ENCODE assay signal across 17 cellular contexts in the genomic region with DNA sequence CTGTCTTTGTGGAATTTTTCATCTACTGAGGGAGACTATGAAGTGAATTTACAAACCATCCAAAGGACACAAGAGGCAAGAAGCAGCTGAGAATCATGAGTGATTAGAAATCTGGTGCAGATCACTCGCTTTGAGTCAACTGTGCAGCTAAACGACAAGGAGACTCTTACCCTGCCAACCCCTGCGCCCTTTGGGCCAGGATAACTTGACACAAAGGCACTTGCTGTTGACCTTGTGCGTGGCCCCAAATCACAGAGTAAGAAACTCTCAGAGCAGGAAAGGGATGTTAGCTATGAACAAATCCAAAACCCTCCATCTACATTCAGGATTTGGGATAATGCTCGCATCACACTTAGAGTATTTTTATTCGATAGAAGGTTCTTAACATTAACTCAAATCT. TPM values are rescaled to one million over a fixed set of nuclear protein-coding genes. Genes with fewer than 3 reads are reported as not detected.
A peak's percentile ranks its signal among the peaks of the same experiment; 100 is the strongest.
DNase-seq lines count a peak whose midpoint lies in the region; ATAC-seq and TF ChIP-seq lines count a peak whose summit lies in the region.
"Had no signal": no experiment of that assay in that cellular context is flagged by ENCODE, and none has a peak within 500 bp of the region (broad histone marks: within the 10 kb centered on the region; RNA-seq: fewer than 3 reads in every experiment).

No MANE protein-coding gene starts in this region.

- no peak overlapping the region for H3K9ac ChIP-seq in OCI-LY3 (ENCODE audit: low read length)
- H3K9ac ChIP-seq in endodermal cell (ENCODE audit: extremely low read depth, low read length, poor library complexity, severe bottlenecking) = no peak overlapping the region

- ATAC-seq in HG03565 (IDR thresholded peaks at IDR 0.05; ENCODE audit: unreplicated experiment) = no peak
- ATAC-seq: activated naive CD4-positive, alpha-beta T cell treated with anti-CD3 and anti-CD28 coated beads, Interleukin-2, amount 50 U/mL, for 72 hours; natural killer cell treated with Interleukin-12 subunit alpha and Interleukin-12 subunit beta and Interleukin-15 and Interleukin-18, amount 100 ng/mL, for 72 hours had no signal

- H3K36me3 ChIP-seq in OCI-LY3 (replicated peaks; ENCODE audit: low read depth, low read length) (no peaks in the 10 kb centered on the region), endodermal cell (ENCODE audit: control insufficient read depth, insufficient read depth, low read length) (no peaks in the 10 kb centered on the region), osteoblast (ENCODE audit: insufficient read depth, low read length) (no peaks in the 10 kb centered on the region), tibial nerve (no peaks in the 10 kb centered on the region), Peyer's patch (no peaks in the 10 kb centered on the region)
- H3K36me3 ChIP-seq: brain microvascular endothelial cell had no signal

- TF ChIP-seq POLR2A in tibial nerve (IDR thresholded peaks at IDR 0.05) = no peak
- TF ChIP-seq POLR2A in Peyer's patch (IDR thresholded peaks at IDR 0.05) = no peak

- peak overlapping the region; percentile 70; the same call in 1 of the 2 replicates for H3K4me2 ChIP-seq in OCI-LY3 (ENCODE audit: low read length)
- H3K4me2 ChIP-seq in osteoblast (ENCODE audit: insufficient read depth, low read length) = peak overlapping the region; percentile 85

- H3K27ac ChIP-seq in OCI-LY3 (ENCODE audit: low read length) (no peak overlapping the region), endodermal cell (ENCODE audit: low read depth, low read length) (no peak overlapping the region), osteoblast (ENCODE audit: low read depth, low read length) (peak overlapping the region; percentile 38), tibial nerve (peak overlapping the region; percentile 28 to 89 (median 66)), Peyer's patch (peak overlapping the region in 1 of 4 donors; percentile 49)
- H3K27ac ChIP-seq: brain microvascular endothelial cell, epithelial cell of prostate, HL-60, VCaP had no signal

- H3K9me3 Mint-ChIP-seq in endodermal cell = no peaks in the 10 kb centered on the region
- H3K9me3 Mint-ChIP-seq: activated naive CD4-positive, alpha-beta T cell treated with anti-CD3 and anti-CD28 coated beads, Interleukin-2, amount 50 U/mL, for 72 hours; natural killer cell treated with Interleukin-12 subunit alpha and Interleukin-12 subunit beta and Interleukin-15 and Interleukin-18, amount 100 ng/mL, for 72 hours had no signal

- H3K27ac Mint-ChIP-seq in endodermal cell = no peak overlapping the region
- H3K27ac Mint-ChIP-seq: natural killer cell treated with Interleukin-12 subunit alpha and Interleukin-12 subunit beta and Interleukin-15 and Interleukin-18, amount 100 ng/mL, for 72 hours had no signal

- 84 to 90% methylated on average over 4 to 6 of the region's 6 CpGs for WGBS in endodermal cell (ENCODE audit: insufficient coverage in 1 of 2, insufficient read length in 1 of 2), 2 experiments
- WGBS in tibial nerve, 2 donors = 68 to 71% methylated on average over 6 of the region's 6 CpGs

- no peaks in the 10 kb centered on the region for H3K27me3 Mint-ChIP-seq in endodermal cell (ENCODE audit: insufficient read depth)

- no peaks in the 10 kb centered on the region for H4K20me1 ChIP-seq in OCI-LY3 (ENCODE audit: insufficient read depth, low read length)
- no peaks in the 10 kb centered on the region for H4K20me1 ChIP-seq in osteoblast (ENCODE audit: insufficient read depth, low read length)

- H3K27me3 ChIP-seq in OCI-LY3 (ENCODE audit: low read depth, low read length) = peaks cover 16% of the 10 kb centered on the region
- H3K27me3 ChIP-seq in endodermal cell (ENCODE audit: control insufficient read depth, insufficient read depth, low read length, poor library complexity, severe bottlenecking) = no peaks in the 10 kb centered on the region
- peaks cover 21% of the 10 kb centered on the region for H3K27me3 ChIP-seq in osteoblast (ENCODE audit: insufficient read depth, low read length)
- peaks cover 0 to 8% of the 10 kb centered on the region in 2 donors for H3K27me3 ChIP-seq in tibial nerve
- no peaks in the 10 kb centered on the region for H3K27me3 ChIP-seq in Peyer's patch
- H3K27me3 ChIP-seq: brain microvascular endothelial cell had no signal

- H3K4me3 Mint-ChIP-seq in endodermal cell = no peak overlapping the region
- H3K4me3 Mint-ChIP-seq: activated CD8-positive, alpha-beta T cell treated with anti-CD3 and anti-CD28 coated beads, Interleukin-2, amount 10 ng/mL, durations not matched to agents 7 days and 5 days had no signal

- H3K4me1 ChIP-seq in OCI-LY3 (ENCODE audit: low read length) (peaks cover 2% of the 10 kb centered on the region; the same call in 1 of the 2 replicates), endodermal cell (ENCODE audit: control insufficient read depth, insufficient read depth, low read length) (peaks cover 5% of the 10 kb centered on the region), osteoblast (ENCODE audit: insufficient read depth, low read length) (no peaks in the 10 kb centered on the region), tibial nerve (peaks cover 0 to 14% (median 0%) of the 10 kb centered on the region in 4 donors), Peyer's patch (no peaks in the 10 kb centered on the region)

- TF ChIP-seq CTCF in OCI-LY3 (IDR thresholded peaks at IDR 0.05; ENCODE audit: low read depth, low read length) = no peak
- no peak for TF ChIP-seq CTCF in endodermal cell (conservative IDR thresholded peaks at IDR 0.05)
- no peak for TF ChIP-seq CTCF in osteoblast (IDR thresholded peaks at IDR 0.05; ENCODE audit: extremely low read depth, low read depth, low read length)
- TF ChIP-seq CTCF in tibial nerve (IDR thresholded peaks at IDR 0.05) = no peak
- no peak for TF ChIP-seq CTCF in Peyer's patch (IDR thresholded peaks at IDR 0.05)

- no peak overlapping the region for H3K4me3 ChIP-seq in OCI-LY3 (ENCODE audit: low read length)
- H3K4me3 ChIP-seq in endodermal cell (ENCODE audit: low read length) = no peak overlapping the region
- H3K4me3 ChIP-seq in osteoblast (ENCODE audit: insufficient read depth, low read length) = peak overlapping the region; percentile 71
- H3K4me3 ChIP-seq in tibial nerve = peak overlapping the region in 1 of 4 donors; percentile 55
- no peak overlapping the region for H3K4me3 ChIP-seq in Peyer's patch

- DNase-seq in endodermal cell (peak; percentile 57), osteoblast (ENCODE audit: insufficient read length, low spot score, missing footprints) (peak; percentile 71), tibial nerve (ENCODE audit: low spot score in 2 of 2) (no peak), Peyer's patch (no peak), NCI-H187 treated with DMSO at 0.1 percent for 48 hours (lab: John Stamatoyannopoulos, UW) (no peak)
- DNase-seq: activated CD8-positive, alpha-beta T cell treated with anti-CD3 and anti-CD28 coated beads, Interleukin-2, amount 10 ng/mL, durations not matched to agents 7 days and 5 days; activated T-cell treated with anti-CD3 and anti-CD28 coated beads, Interleukin-2, amount 50 U/mL, for 48 hours; brain microvascular endothelial cell; MV-4-11; T-helper 1 cell had no signal

- H2AFZ ChIP-seq in OCI-LY3 (ENCODE audit: low read depth, low read length) (no peak overlapping the region), osteoblast (ENCODE audit: low read length) (peak overlapping the region; percentile 80)

- H3K79me2 ChIP-seq in OCI-LY3 (ENCODE audit: low read length) (no peaks in the 10 kb centered on the region), osteoblast (ENCODE audit: insufficient read depth, low read length) (no peaks in the 10 kb centered on the region)

- TF ChIP-seq EP300 in tibial nerve (IDR thresholded peaks at IDR 0.05) = no peak

- H3K9me3 ChIP-seq in OCI-LY3 (ENCODE audit: insufficient read depth, low read length) (no peaks in the 10 kb centered on the region), endodermal cell (ENCODE audit: control insufficient read depth, low read length) (no peaks in the 10 kb centered on the region), osteoblast (ENCODE audit: low read depth, low read length) (no peaks in the 10 kb centered on the region), tibial nerve (no peaks in the 10 kb centered on the region), Peyer's patch (no peaks in the 10 kb centered on the region)

- H3K36me3 Mint-ChIP-seq in endodermal cell (ENCODE audit: low read depth) = no peaks in the 10 kb centered on the region
- H3K36me3 Mint-ChIP-seq: activated naive CD4-positive, alpha-beta T cell treated with anti-CD3 and anti-CD28 coated beads, Interleukin-2, amount 50 U/mL, for 72 hours; natural killer cell treated with Interleukin-12 subunit alpha and Interleukin-12 subunit beta and Interleukin-15 and Interleukin-18, amount 100 ng/mL, for 72 hours had no signal

- H3K4me1 Mint-ChIP-seq in endodermal cell = peaks cover 12% of the 10 kb centered on the region

RNA-seq across cellular contexts. Expression of gene PARP11, which starts 11.5 kb away (rescaled TPM):
- total RNA-seq in endodermal cell = 10 to 100 TPM; 15.3 to 30.3 TPM
- 15.6 TPM for polyA plus RNA-seq in endodermal cell (2013, experiment 1 of 2)
- polyA plus RNA-seq in endodermal cell (2013, experiment 2 of 2) = 16.7 TPM
- total RNA-seq in osteoblast = 9.4 and 10.3 TPM in 2 replicates
- 10 to 100 TPM in 1 of 4 donors, 1 to 10 TPM in 3; 4.3 to 10.7 (median 5.7) TPM for total RNA-seq in tibial nerve
- total RNA-seq in Peyer's patch = 10 to 100 TPM in 1 of 4 donors, 1 to 10 TPM in 3; 5.1 to 28.1 (median 6.9) TPM

Comparison
In these comparisons a context has a peak if more than half of its experiments do, and no peak if none do; other contexts are left out.
1. H3K27ac ChIP-seq: peak in osteoblast (single experiment) and tibial nerve (4 of 4); none in OCI-LY3 (single experiment) and endodermal cell (single experiment).
2. DNase-seq: peak in endodermal cell (single experiment) and osteoblast (single experiment); none in tibial nerve (0 of 2), Peyer's patch (0 of 3) and NCI-H187 treated with DMSO at 0.1 percent for 48 hours (single experiment).